Comparison of ENCODE assay signal across 1 cellular context in the genomic region with DNA sequence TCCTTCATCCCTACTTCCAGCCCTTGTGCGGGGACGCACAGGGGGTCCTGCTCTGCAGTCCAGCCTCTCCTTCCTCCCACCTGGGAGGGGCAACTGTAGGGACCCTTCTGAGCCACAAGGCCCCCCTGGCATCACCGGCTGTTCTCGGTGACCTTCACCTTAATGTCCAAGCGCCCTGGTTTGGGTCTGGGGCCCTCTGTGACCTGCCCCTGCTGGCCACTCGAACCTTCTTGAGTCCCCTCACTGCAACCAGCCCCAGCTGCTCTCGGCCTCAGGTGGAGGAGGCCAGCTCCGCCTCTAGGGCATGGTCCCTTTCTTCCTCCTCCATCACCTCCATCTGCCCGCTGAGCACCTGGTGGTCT.
TF ChIP-seq lines count a peak whose summit lies in the region.

No MANE protein-coding gene starts in this region.

TF ChIP-seq in WTC11, 78 proteins besides CTCF, POLR2A, EP300 and RAD21 (continued from another document):
- TF ChIP-seq, protein P1, sequence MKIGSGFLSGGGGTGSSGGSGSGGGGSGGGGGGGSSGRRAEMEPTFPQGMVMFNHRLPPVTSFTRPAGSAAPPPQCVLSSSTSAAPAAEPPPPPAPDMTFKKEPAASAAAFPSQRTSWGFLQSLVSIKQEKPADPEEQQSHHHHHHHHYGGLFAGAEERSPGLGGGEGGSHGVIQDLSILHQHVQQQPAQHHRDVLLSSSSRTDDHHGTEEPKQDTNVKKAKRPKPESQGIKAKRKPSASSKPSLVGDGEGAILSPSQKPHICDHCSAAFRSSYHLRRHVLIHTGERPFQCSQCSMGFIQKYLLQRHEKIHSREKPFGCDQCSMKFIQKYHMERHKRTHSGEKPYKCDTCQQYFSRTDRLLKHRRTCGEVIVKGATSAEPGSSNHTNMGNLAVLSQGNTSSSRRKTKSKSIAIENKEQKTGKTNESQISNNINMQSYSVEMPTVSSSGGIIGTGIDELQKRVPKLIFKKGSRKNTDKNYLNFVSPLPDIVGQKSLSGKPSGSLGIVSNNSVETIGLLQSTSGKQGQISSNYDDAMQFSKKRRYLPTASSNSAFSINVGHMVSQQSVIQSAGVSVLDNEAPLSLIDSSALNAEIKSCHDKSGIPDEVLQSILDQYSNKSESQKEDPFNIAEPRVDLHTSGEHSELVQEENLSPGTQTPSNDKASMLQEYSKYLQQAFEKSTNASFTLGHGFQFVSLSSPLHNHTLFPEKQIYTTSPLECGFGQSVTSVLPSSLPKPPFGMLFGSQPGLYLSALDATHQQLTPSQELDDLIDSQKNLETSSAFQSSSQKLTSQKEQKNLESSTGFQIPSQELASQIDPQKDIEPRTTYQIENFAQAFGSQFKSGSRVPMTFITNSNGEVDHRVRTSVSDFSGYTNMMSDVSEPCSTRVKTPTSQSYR (CRISPR knock-in tag; IDR thresholded peaks at IDR 0.05), result no peak
- no peak for TF ChIP-seq GRHL2 (CRISPR knock-in tag; IDR thresholded peaks at IDR 0.05; ENCODE audit: insufficient replicate concordance, severe bottlenecking)
- 0 out of 2 replicates have a peak, but pooled peaks have one; percentile 2 for TF ChIP-seq ZNF232 (CRISPR knock-in tag; IDR thresholded peaks at IDR 0.05)
